1 cellular context compared by ENCODE assay signal in the genomic region with DNA sequence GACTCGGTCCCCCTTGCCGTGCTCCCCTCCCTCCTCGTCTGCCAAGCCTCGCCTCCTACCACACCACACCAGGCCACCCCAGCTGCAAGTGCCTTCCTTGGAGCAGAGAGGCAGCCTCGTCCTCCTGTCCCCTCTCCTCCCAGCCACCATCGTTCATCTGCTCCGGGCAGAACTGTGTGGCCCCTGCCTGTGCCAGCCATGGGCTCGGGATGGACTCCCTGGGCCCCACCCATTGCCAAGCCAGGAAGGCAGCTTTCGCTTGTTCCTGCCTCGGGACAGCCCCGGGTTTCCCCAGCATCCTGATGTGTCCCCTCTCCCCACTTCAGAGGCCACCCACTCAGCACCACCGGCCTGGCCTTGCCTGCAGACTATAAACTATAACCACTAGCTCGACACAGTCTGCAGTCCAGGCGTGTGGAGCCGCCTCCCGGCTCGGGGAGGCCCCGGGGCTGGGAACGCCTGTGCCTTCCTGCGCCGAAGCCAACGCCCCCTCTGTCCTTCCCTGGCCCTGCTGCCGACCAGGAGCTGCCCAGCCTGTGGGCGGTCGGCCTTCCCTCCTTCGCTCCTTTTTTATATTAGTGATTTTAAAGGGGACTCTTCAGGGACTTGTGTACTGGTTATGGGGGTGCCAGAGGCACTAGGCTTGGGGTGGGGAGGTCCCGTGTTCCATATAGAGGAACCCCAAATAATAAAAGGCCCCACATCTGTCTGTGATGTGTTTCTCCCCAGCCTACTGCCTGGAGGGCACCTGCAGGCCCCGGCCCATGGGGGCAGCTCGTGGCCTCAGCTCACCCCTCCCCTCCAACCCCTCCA.
TF ChIP-seq lines count a peak whose summit lies in the region.

No MANE protein-coding gene starts in this region.

TF ChIP-seq in HCT116, 20 proteins besides CTCF, POLR2A, EP300 and RAD21 (continued from another document):
- TF ChIP-seq, protein P1, sequence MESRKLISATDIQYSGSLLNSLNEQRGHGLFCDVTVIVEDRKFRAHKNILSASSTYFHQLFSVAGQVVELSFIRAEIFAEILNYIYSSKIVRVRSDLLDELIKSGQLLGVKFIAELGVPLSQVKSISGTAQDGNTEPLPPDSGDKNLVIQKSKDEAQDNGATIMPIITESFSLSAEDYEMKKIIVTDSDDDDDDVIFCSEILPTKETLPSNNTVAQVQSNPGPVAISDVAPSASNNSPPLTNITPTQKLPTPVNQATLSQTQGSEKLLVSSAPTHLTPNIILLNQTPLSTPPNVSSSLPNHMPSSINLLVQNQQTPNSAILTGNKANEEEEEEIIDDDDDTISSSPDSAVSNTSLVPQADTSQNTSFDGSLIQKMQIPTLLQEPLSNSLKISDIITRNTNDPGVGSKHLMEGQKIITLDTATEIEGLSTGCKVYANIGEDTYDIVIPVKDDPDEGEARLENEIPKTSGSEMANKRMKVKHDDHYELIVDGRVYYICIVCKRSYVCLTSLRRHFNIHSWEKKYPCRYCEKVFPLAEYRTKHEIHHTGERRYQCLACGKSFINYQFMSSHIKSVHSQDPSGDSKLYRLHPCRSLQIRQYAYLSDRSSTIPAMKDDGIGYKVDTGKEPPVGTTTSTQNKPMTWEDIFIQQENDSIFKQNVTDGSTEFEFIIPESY (IDR thresholded peaks at IDR 0.05; ENCODE audit: extremely low read depth, insufficient replicate concordance, low read length) = no peak
- TF ChIP-seq TCF7L2 (IDR thresholded peaks at IDR 0.05; ENCODE audit: borderline replicate concordance, extremely low read depth, insufficient read depth, insufficient read length) = no peak
- no peak for TF ChIP-seq POLR2AphosphoS5 (IDR thresholded peaks at IDR 0.05; ENCODE audit: low read depth, low read length)
- no peak for TF ChIP-seq EZH2 (IDR thresholded peaks at IDR 0.05)
- TF ChIP-seq CBX3 (IDR thresholded peaks at IDR 0.05; ENCODE audit: low read depth) = no peak
- no peak for TF ChIP-seq ZFX (IDR thresholded peaks at IDR 0.05)
- TF ChIP-seq SP1 (IDR thresholded peaks at IDR 0.05; ENCODE audit: low read depth) = no peak
- no peak for TF ChIP-seq SIN3A (IDR thresholded peaks at IDR 0.05; ENCODE audit: low read depth)
- no peak for TF ChIP-seq ELF1 (IDR thresholded peaks at IDR 0.05; ENCODE audit: borderline replicate concordance, low read depth)
